ENCODE assay signal across 1 cellular context in the genomic region with DNA sequence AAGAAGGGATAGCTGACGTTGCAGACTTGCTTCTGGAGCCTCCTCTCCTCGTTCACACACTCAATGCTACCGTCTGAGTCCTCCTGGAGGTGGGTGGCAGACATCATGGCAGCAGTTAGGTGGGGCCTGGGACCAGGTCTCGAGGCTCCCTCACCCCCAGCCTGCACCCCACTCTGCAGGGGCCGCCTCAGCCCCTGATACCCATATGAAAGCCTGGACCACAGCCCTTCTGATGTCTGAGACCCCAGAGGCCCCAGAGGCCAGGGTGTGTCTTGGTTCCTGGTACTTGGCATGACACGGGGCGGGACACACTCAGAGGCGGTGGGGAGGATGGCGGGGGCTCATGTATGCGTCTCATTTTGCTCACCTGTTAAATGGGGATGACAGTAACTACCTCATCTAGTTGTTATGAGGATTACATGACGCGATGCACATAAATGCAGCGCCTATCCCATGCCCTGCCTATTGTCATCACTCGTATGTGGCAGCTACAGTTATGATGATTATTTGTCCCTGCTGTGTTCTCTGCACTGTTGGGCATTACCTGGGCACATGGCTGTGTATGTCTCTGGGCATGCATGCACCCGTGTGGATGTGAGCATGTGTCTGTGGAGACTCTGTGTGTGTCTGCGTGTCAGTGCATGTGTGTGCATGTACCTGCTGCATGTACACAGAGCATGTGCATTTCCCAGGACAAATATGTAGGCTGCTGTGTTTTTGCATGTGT.
TF ChIP-seq lines count a peak whose summit lies in the region.

No MANE protein-coding gene starts in this region.

TF ChIP-seq in H1, 55 proteins besides CTCF, POLR2A, EP300 and RAD21:
- TF ChIP-seq POU5F1 (IDR thresholded peaks at IDR 0.05; ENCODE audit: low read depth, low read length) (no peak), RNF2 (IDR thresholded peaks at IDR 0.05; ENCODE audit: borderline replicate concordance, low read depth, low read length, missing control alignments, poor library complexity, severe bottlenecking) (no peak), KDM5A (IDR thresholded peaks at IDR 0.05; ENCODE audit: low read length) (no peak), SAP30 (IDR thresholded peaks at IDR 0.05; ENCODE audit: insufficient read depth, insufficient replicate concordance, low read length) (no peak), ATF3 (IDR thresholded peaks at IDR 0.05; ENCODE audit: insufficient read depth, low read depth, low read length) (no peak), TEAD4 (IDR thresholded peaks at IDR 0.05; ENCODE audit: low read depth, low read length) (no peak), RBBP5 (IDR thresholded peaks at IDR 0.05; ENCODE audit: borderline replicate concordance, low read depth, low read length) (no peak), POLR2AphosphoS5 (IDR thresholded peaks at IDR 0.05; ENCODE audit: low read depth, low read length) (no peak), SP2 (IDR thresholded peaks at IDR 0.05; ENCODE audit: low read length) (no peak), CTBP2 (IDR thresholded peaks at IDR 0.05; ENCODE audit: borderline replicate concordance, insufficient read depth, insufficient read length, low read length) (no peak), USF2 (IDR thresholded peaks at IDR 0.05; ENCODE audit: low read length) (no peak), BACH1 (IDR thresholded peaks at IDR 0.05; ENCODE audit: low read length) (no peak), ASH2L (IDR thresholded peaks at IDR 0.05; ENCODE audit: low read length) (no peak), SIRT6 (IDR thresholded peaks at IDR 0.05; ENCODE audit: low read length) (no peak), EGR1 (IDR thresholded peaks at IDR 0.05; ENCODE audit: borderline replicate concordance, low read depth, low read length) (no peak)
- TF ChIP-seq, protein P1, sequence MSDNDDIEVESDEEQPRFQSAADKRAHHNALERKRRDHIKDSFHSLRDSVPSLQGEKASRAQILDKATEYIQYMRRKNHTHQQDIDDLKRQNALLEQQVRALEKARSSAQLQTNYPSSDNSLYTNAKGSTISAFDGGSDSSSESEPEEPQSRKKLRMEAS (IDR thresholded peaks at IDR 0.05) = no peak
